ENCODE assay signal across 25 cellular contexts in genomic region chr6:16718301-16718700, GRCh38. TPM values are rescaled to one million over a fixed set of nuclear protein-coding genes. Genes with fewer than 3 reads are reported as not detected.
DNase-seq lines count a peak whose midpoint lies in the region; ATAC-seq and TF ChIP-seq lines count a peak whose summit lies in the region.
"Had no signal": no experiment of that assay in that cellular context is flagged by ENCODE, and none has a peak within 500 bp of the region (broad histone marks: within the 10 kb centered on the region; RNA-seq: fewer than 3 reads in every experiment).

No MANE protein-coding gene starts in this region.

- intact Hi-C loops in Panc1 (cut with micrococcal nuclease; ENCODE audit: unreplicated experiment) = no loop called here
- intact Hi-C loops in transverse colon (cut with DNase I; ENCODE audit: low total_unique reads) = no loop called here

- CTCF ChIA-PET in Panc1 (lab: Charles Lee) = no interaction called here

- no peak overlapping the region for H3K4me3 ChIP-seq in Panc1 (ENCODE audit: low read depth in 2 of 2, low read length in 2 of 2)
- H3K4me3 ChIP-seq in coronary artery = peak overlapping the region; percentile 26
- no peak overlapping the region for H3K4me3 ChIP-seq in neutrophil (ENCODE audit: low read depth in 1 of 2, low read length in 1 of 2)
- H3K4me3 ChIP-seq in transverse colon = no peak overlapping the region
- H3K4me3 ChIP-seq in upper lobe of left lung = no peak overlapping the region
- H3K4me3 ChIP-seq: body of pancreas, GM23248 had no signal

- H3K27ac ChIP-seq in Panc1 (ENCODE audit: low read length) = peak overlapping the region; percentile 99
- peak overlapping the region in 1 of 2 donors; percentile 26 for H3K27ac ChIP-seq in coronary artery
- H3K27ac ChIP-seq in neutrophil = peak overlapping the region; percentile 33
- H3K27ac ChIP-seq in transverse colon = peak overlapping the region; percentile 19 to 43 (median 41)
- no peak overlapping the region for H3K27ac ChIP-seq in upper lobe of left lung
- H3K27ac ChIP-seq: body of pancreas, foreskin keratinocyte, GM23248, HL-60, VCaP had no signal

- TF ChIP-seq CTCF in Panc1 (IDR thresholded peaks at IDR 0.05) = no peak
- TF ChIP-seq CTCF in coronary artery (IDR thresholded peaks at IDR 0.05) = no peak
- no peak for TF ChIP-seq CTCF in neutrophil (IDR thresholded peaks at IDR 0.05)
- no peak for TF ChIP-seq CTCF in transverse colon (IDR thresholded peaks at IDR 0.05)
- no peak for TF ChIP-seq CTCF in upper lobe of left lung (IDR thresholded peaks at IDR 0.05)

- DNase-seq in Panc1 (ENCODE audit: low read depth, low spot score) = no peak
- no peak for DNase-seq in coronary artery (ENCODE audit: low spot score)
- DNase-seq in transverse colon = no peak
- DNase-seq in NCI-H524 (lab: John Stamatoyannopoulos, UW) = no peak
- no peak for DNase-seq in upper lobe of left lung
- DNase-seq: activated CD4-positive, alpha-beta T cell treated with anti-CD3 and anti-CD28 coated beads for 4 hours; activated naive CD8-positive, alpha-beta T cell treated with anti-CD3 and anti-CD28 coated beads, Interleukin-2, amount 50 U/mL, for 24 hours; activated T-cell treated with anti-CD3 and anti-CD28 coated beads, Interleukin-2, amount 50 U/mL, for 4 hours; body of pancreas; DMS79; effector memory CD8-positive, alpha-beta T cell; foreskin keratinocyte; GM23248; Kasumi-1; left cardiac atrium; MV-4-11; NCI-H146; NCI-H2107; NCI-H82; small intestine; stimulated activated CD4-positive, alpha-beta T cell treated with anti-CD3 and anti-CD28 coated beads, Interleukin-2, amount 100 ng/mL, for 24 hours had no signal

- H3K36me3 ChIP-seq in Panc1 (ENCODE audit: control insufficient read depth, insufficient read depth, low read length) = no peaks in the 10 kb centered on the region
- no peaks in the 10 kb centered on the region for H3K36me3 ChIP-seq in neutrophil
- H3K36me3 ChIP-seq in transverse colon = no peaks in the 10 kb centered on the region
- H3K36me3 ChIP-seq in upper lobe of left lung = no peaks in the 10 kb centered on the region

- peaks cover 96% of the 10 kb centered on the region for H3K4me1 ChIP-seq in Panc1 (ENCODE audit: control insufficient read depth, insufficient read depth, low read length)
- H3K4me1 ChIP-seq in neutrophil (ENCODE audit: control insufficient read depth in 1 of 2, insufficient read depth in 1 of 2, low read depth in 1 of 2, low read length in 1 of 2) = peaks cover 27 to 30% of the 10 kb centered on the region in 2 experiments
- peaks cover 17 to 37% (median 19%) of the 10 kb centered on the region in 4 donors for H3K4me1 ChIP-seq in transverse colon
- peaks cover 5 to 26% (median 14%) of the 10 kb centered on the region in 4 donors for H3K4me1 ChIP-seq in upper lobe of left lung

- TF ChIP-seq EP300 in transverse colon (IDR thresholded peaks at IDR 0.05; ENCODE audit: low read depth) = no peak
- TF ChIP-seq EP300 in upper lobe of left lung (IDR thresholded peaks at IDR 0.05) = no peak

- ATAC-seq in Panc1 (no peak), GM18519 (IDR thresholded peaks at IDR 0.05; ENCODE audit: low FRiP score, unreplicated experiment) (no peak), upper lobe of left lung (ENCODE audit: low FRiP score in 2 of 2) (no peak)
- ATAC-seq: activated naive CD8-positive, alpha-beta T cell treated with anti-CD3 and anti-CD28 coated beads, Interleukin-2, amount 50 U/mL, for 24 hours; activated T-cell treated with anti-CD3 and anti-CD28 coated beads, Interleukin-2, amount 50 U/mL, for 4 hours; body of pancreas; effector memory CD8-positive, alpha-beta T cell; foreskin keratinocyte; left cardiac atrium had no signal

- H3K27me3 ChIP-seq in Panc1 (ENCODE audit: control insufficient read depth, insufficient read depth, low read length) (no peaks in the 10 kb centered on the region), neutrophil (no peaks in the 10 kb centered on the region), transverse colon (no peaks in the 10 kb centered on the region), upper lobe of left lung (no peaks in the 10 kb centered on the region)
- H3K27me3 ChIP-seq: body of pancreas, foreskin keratinocyte had no signal

- TF ChIP-seq POLR2A in transverse colon (IDR thresholded peaks at IDR 0.05) (no peak), upper lobe of left lung (IDR thresholded peaks at IDR 0.05) (no peak)

- in situ Hi-C loops in Panc1 (cut with HindIII; ENCODE audit: low pct_unique_long_range_greater_than_20kb, low sequenced_read_pairs) = no loop called here
- in situ Hi-C loops in transverse colon (cut with MboI; ENCODE audit: low pct_ligation_motif_present in 1 of 4, low pct_unique_long_range_greater_than_20kb in 1 of 4, low sequenced_read_pairs in 3 of 4) = no loop called here

- H3K9me3 ChIP-seq in Panc1 (ENCODE audit: control insufficient read depth, insufficient read depth, low read depth, low read length) (no peaks in the 10 kb centered on the region), neutrophil (no peaks in the 10 kb centered on the region), transverse colon (no peaks in the 10 kb centered on the region), upper lobe of left lung (no peaks in the 10 kb centered on the region)
- H3K9me3 ChIP-seq: body of pancreas had no signal

- no TSS peak for BruUV-seq in Panc1 (replicated peaks; lab: Mats Ljungman, UMichigan)

- 51 to 59% methylated on average over 2 to 3 of the region's 3 CpGs for WGBS in transverse colon (ENCODE audit: low coverage in 1 of 2), 2 donors
- WGBS in upper lobe of left lung, 2 donors = 50 to 56% methylated on average over 3 of the region's 3 CpGs

- POLR2A ChIA-PET in Panc1 (lab: Charles Lee) = no interaction called here

RNA-seq across cellular contexts. Expression of gene ATXN1, which starts 43.0 kb away (rescaled TPM):
- total RNA-seq in Panc1 (2021; ENCODE audit: unreplicated experiment) (67.1 TPM), transverse colon (100 to 1,000 TPM in 2 of 4 donors, 10 to 100 TPM in 2; 48.7 to 166 (median 105) TPM), upper lobe of left lung (100 to 1,000 TPM in 1 of 6 donors, 10 to 100 TPM in 5; 44.2 to 106 (median 71.7) TPM)
- polyA plus RNA-seq in Panc1 (2012; ENCODE audit: insufficient read length) = 30.3 TPM

Comparison
In these comparisons a context has a peak if more than half of its experiments do, and no peak if none do; other contexts are left out.
1. H3K27ac ChIP-seq: peak in Panc1 (single experiment), neutrophil (single experiment) and transverse colon (4 of 4); none in upper lobe of left lung (0 of 4).